Comparison of ENCODE assay signal across 14 cellular contexts in the genomic region with DNA sequence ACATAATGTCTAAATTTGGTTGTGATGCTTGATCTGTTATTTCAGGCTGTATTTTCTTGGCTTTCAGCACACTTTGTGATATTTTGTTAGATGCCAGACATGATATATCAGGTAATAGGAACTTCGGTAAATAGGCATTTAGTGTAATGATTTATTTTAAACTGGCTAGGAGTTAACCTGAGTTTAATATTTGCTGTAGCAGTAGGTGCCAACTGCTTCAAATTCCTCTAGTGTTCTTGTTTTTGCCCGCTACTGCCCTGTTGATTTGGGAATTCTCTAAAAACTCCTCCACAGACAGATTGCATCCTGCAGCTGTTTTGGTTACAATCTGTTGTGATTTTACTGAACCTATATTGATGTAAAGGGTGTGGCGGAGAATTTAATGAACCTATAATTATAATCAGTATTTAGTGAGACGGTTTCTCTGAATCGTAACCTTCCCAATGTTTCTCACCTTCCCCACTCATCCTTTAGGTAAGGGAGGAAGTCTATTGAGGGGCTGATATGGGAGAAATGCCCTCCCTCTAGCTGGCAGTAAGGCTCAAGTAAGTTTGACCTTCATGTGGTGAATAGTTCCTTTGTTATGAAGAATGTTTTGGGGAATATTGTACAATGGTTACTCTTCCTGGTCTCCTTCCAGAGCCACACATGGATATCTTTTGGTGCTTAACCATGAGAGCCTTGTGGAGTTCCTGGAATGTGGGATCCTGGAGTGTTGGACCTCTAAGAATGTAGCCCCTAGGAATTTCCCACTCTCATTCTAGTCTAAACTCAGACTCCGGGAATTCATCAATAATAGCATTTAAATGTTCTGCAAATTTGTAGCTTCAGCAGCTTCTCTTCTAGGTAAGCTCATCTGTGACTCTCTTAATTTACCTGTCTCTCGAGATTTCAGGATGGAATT.
"Had no signal": no experiment of that assay in that cellular context is flagged by ENCODE, and none has a peak within 500 bp of the region (broad histone marks: within the 10 kb centered on the region; RNA-seq: fewer than 3 reads in every experiment).

No MANE protein-coding gene starts in this region.

- H3K36me3 ChIP-seq: esophagus muscularis mucosa, left ventricle myocardium inferior had no signal

- H3K4me3 ChIP-seq: dorsolateral prefrontal cortex, esophagus muscularis mucosa, left ventricle myocardium inferior had no signal

- H2AFZ ChIP-seq: parathyroid adenoma had no signal

- H3K9me3 ChIP-seq: esophagus muscularis mucosa, left ventricle myocardium inferior had no signal

- H3K4me1 ChIP-seq: esophagus muscularis mucosa, left ventricle myocardium inferior, parathyroid adenoma had no signal

- H3K9ac ChIP-seq: parathyroid adenoma had no signal

- FAIRE-seq: bronchial epithelial cell had no signal

- ATAC-seq: activated CD8-positive, alpha-beta memory T cell treated with anti-CD3 and anti-CD28 coated beads, Interleukin-2, amount 10 ng/mL, durations not matched to agents 7 days and 5 days had no signal

- DNase-seq: activated CD4-positive, alpha-beta T cell treated with anti-CD3 and anti-CD28 coated beads, Interleukin-2, amount 50 U/mL, for 48 hours; activated CD4-positive, CD25-positive, alpha-beta regulatory T cell treated with anti-CD3 and anti-CD28 coated beads, Interleukin-2, amount 50 U/mL, for 72 hours; activated CD8-positive, alpha-beta memory T cell treated with anti-CD3 and anti-CD28 coated beads, Interleukin-2, amount 10 ng/mL, durations not matched to agents 7 days and 5 days; activated effector memory CD4-positive, alpha-beta T cell treated with anti-CD3 and anti-CD28 coated beads, Interleukin-2, amount 50 U/mL, for 16 hours; activated T-cell treated with anti-CD3 and anti-CD28 coated beads, Interleukin-2, amount 50 U/mL, for 24 hours; dorsolateral prefrontal cortex; glutamatergic neuron; kidney; left ventricle myocardium inferior; stimulated activated CD4-positive, alpha-beta T cell treated with anti-CD3 and anti-CD28 coated beads, Interleukin-4, amount 100 ng/mL, for 4 hours; T-helper 2 cell had no signal

- H3K27me3 ChIP-seq: esophagus muscularis mucosa had no signal

- H3K27ac ChIP-seq: dorsolateral prefrontal cortex, esophagus muscularis mucosa, left ventricle myocardium inferior, parathyroid adenoma had no signal

- H3K79me2 ChIP-seq: parathyroid adenoma had no signal
